ENCODE assay signal across 8 cellular contexts in genomic region chr16:85460983-85461813, GRCh38.
DNase-seq lines count a peak whose midpoint lies in the region; ATAC-seq, FAIRE-seq and TF ChIP-seq lines count a peak whose summit lies in the region.

No MANE protein-coding gene starts in this region.

- H3K27me3 ChIP-seq in HUES48 (ENCODE audit: control insufficient read depth, insufficient read depth, low read length) (peaks cover 60% of the 10 kb centered on the region), left lung (peaks cover 0 to 44% of the 10 kb centered on the region in 2 donors)

- H3K9me3 ChIP-seq in A549 (no peaks in the 10 kb centered on the region), HUES48 (ENCODE audit: control insufficient read depth, insufficient read depth, low read length) (no peaks in the 10 kb centered on the region), left lung (no peaks in the 10 kb centered on the region), kidney (ENCODE audit: control insufficient read depth in 1 of 2, low read length in 2 of 2) (no peaks in the 10 kb centered on the region)

- no peak overlapping the region for H3K9ac ChIP-seq in HUES48 (ENCODE audit: low read depth, low read length)
- peak overlapping the region in 1 of 2 donors; percentile 15 for H3K9ac ChIP-seq in kidney (ENCODE audit: low read length in 2 of 2)

- H3K27ac ChIP-seq in A549 (peak overlapping the region; percentile 13 to 87; a peak in 4 of 6 replicates), HUES48 (ENCODE audit: low read depth, low read length) (peak overlapping the region; percentile 51), left lung (no peak overlapping the region), kidney (ENCODE audit: low read depth in 2 of 2, low read length in 2 of 2) (peak overlapping the region in 1 of 2 donors; percentile 49)

- peak; percentile 43 to 52 for DNase-seq in A549 (ENCODE audit: low read depth in 1 of 2, low spot score in 1 of 2)
- DNase-seq in left lung: peak; percentile 55 to 71
- DNase-seq in GM12892 (ENCODE audit: insufficient read length): no peak
- no peak for DNase-seq in stimulated activated naive CD4-positive, alpha-beta T cell (lab: John Stamatoyannopoulos, UW)
- DNase-seq in kidney: no peak

- H3K36me3 ChIP-seq in HUES48 (ENCODE audit: control insufficient read depth, insufficient read depth, low read length): no peaks in the 10 kb centered on the region
- no peaks in the 10 kb centered on the region for H3K36me3 ChIP-seq in left lung
- no peaks in the 10 kb centered on the region for H3K36me3 ChIP-seq in kidney (ENCODE audit: control insufficient read depth in 1 of 2, insufficient read depth in 2 of 2, low read length in 2 of 2)

- H3K4me2 ChIP-seq in A549: peak overlapping the region; percentile 85

- 66% methylated on average over 13 of the region's 16 CpGs for WGBS in A549 (ENCODE audit: missing lambda C conversion rate)

- TF ChIP-seq CTCF in A549 (IDR thresholded peaks at IDR 0.05) (no peak), left lung (IDR thresholded peaks at IDR 0.05) (no peak), kidney (IDR thresholded peaks at IDR 0.05; ENCODE audit: borderline replicate concordance, extremely low read depth, insufficient read depth) (no peak)

- peak; percentile 52 to 73; a peak in 5 of 6 replicates for ATAC-seq in A549
- peak; percentile 33; the same call in 1 of the 3 replicates for ATAC-seq in SK-N-SH treated with all-trans-retinoic acid at 6 μM for 48 hours
- ATAC-seq in left lung: peak; percentile 62
- ATAC-seq in HG03139 (IDR thresholded peaks at IDR 0.05; ENCODE audit: unreplicated experiment): no peak

- CTCF ChIA-PET in A549 (lab: Yijun Ruan, JAX): interaction anchor here (0.6 to 2.5 kb wide), 18 partner anchors 10 to 346 kb away, joined by 3 to 11 read pairs (median 5); no protein-coding TSS in a partner anchor

- H3K4me3 ChIP-seq in A549: no peak overlapping the region
- H3K4me3 ChIP-seq in HUES48 (ENCODE audit: low read depth, low read length): peak overlapping the region; percentile 56
- no peak overlapping the region for H3K4me3 ChIP-seq in left lung
- no peak overlapping the region for H3K4me3 ChIP-seq in kidney (ENCODE audit: low read length in 2 of 2)

- POLR2A ChIA-PET in A549 (lab: Yijun Ruan, JAX): interaction anchor here (0.7 to 1.4 kb wide), 3 partner anchors 54 to 151 kb away, joined by 3 to 5 read pairs (median 4); no protein-coding TSS in a partner anchor

- TF ChIP-seq POLR2A in A549 (IDR thresholded peaks at IDR 0.05; ENCODE audit: low read length): no peak
- TF ChIP-seq POLR2A in GM12892 (IDR thresholded peaks at IDR 0.05; ENCODE audit: low read depth, low read length): no peak

- intact Hi-C loops in left lung (cut with DNase I) (no loop called here), kidney (cut with DNase I) (no loop called here)

- FAIRE-seq in A549 (lab: Jason Lieb, UNC): no peak
- FAIRE-seq in GM12892 (lab: Jason Lieb, UNC): no peak
- FAIRE-seq in kidney (lab: Jason Lieb, UNC): no peak

- no peak for TF ChIP-seq RAD21 in A549 (conservative IDR thresholded peaks at IDR 0.05 in 1 of 2, IDR thresholded peaks at IDR 0.05 in 1 of 2)

- peaks cover 43% of the 10 kb centered on the region for H3K4me1 ChIP-seq in A549
- H3K4me1 ChIP-seq in HUES48 (ENCODE audit: control insufficient read depth, insufficient read depth, low read length): peaks cover 37% of the 10 kb centered on the region
- peaks cover 22 to 36% of the 10 kb centered on the region in 2 donors for H3K4me1 ChIP-seq in left lung
- peaks cover 14 to 24% of the 10 kb centered on the region in 2 donors for H3K4me1 ChIP-seq in kidney (ENCODE audit: control insufficient read depth in 1 of 2, insufficient read depth in 1 of 2, low read depth in 1 of 2, low read length in 2 of 2)

- 0 out of 5 replicates have a peak, but pooled peaks of 1 of the 2 experiments have one; percentile 24 for TF ChIP-seq EP300 in A549 (IDR thresholded peaks at IDR 0.05)

TF ChIP-seq in A549, 52 proteins besides CTCF, POLR2A, EP300 and RAD21:
- TF ChIP-seq HEYL (CRISPR knock-in tag; IDR thresholded peaks at IDR 0.05) (no peak), FOSL2 (IDR thresholded peaks at IDR 0.05) (no peak), FOSL2 (CRISPR knock-in tag; IDR thresholded peaks at IDR 0.05) (peak; percentile 52), CEBPB (IDR thresholded peaks at IDR 0.05) (peak; percentile 30 to 67; a peak in 3 of 4 replicates)

TF ChIP-seq in SK-N-SH treated with all-trans-retinoic acid at 6 μM for 48 hours, 23 proteins besides CTCF, POLR2A, EP300 and RAD21:
- TF ChIP-seq ARNTL (CRISPR knock-in tag; IDR thresholded peaks at IDR 0.05; ENCODE audit: borderline replicate concordance, low read depth): no peak
- TF ChIP-seq BACH2 (CRISPR knock-in tag; IDR thresholded peaks at IDR 0.05; ENCODE audit: borderline replicate concordance): no peak
- no peak for TF ChIP-seq OSR1 (CRISPR knock-in tag; IDR thresholded peaks at IDR 0.05)
- TF ChIP-seq ZC3H10 (CRISPR knock-in tag; IDR thresholded peaks at IDR 0.05): no peak
- TF ChIP-seq ZNF565 (CRISPR knock-in tag; conservative IDR thresholded peaks at IDR 0.05; ENCODE audit: low read depth): no peak
- no peak for TF ChIP-seq RARB (CRISPR knock-in tag; IDR thresholded peaks at IDR 0.05)
- no peak for TF ChIP-seq GLIS3 (CRISPR knock-in tag; IDR thresholded peaks at IDR 0.05)
- no peak for TF ChIP-seq SNAI2 (CRISPR knock-in tag; IDR thresholded peaks at IDR 0.05)
- TF ChIP-seq TOX (CRISPR knock-in tag; IDR thresholded peaks at IDR 0.05; ENCODE audit: borderline replicate concordance): no peak
- TF ChIP-seq TSHZ2 (CRISPR knock-in tag; IDR thresholded peaks at IDR 0.05): no peak
- no peak for TF ChIP-seq ESRRG (CRISPR knock-in tag; IDR thresholded peaks at IDR 0.05)
- TF ChIP-seq TCF4 (CRISPR knock-in tag; IDR thresholded peaks at IDR 0.05; ENCODE audit: borderline replicate concordance): no peak
- TF ChIP-seq ZNF70 (CRISPR knock-in tag; IDR thresholded peaks at IDR 0.05): no peak
- TF ChIP-seq ZNF8 (CRISPR knock-in tag; IDR thresholded peaks at IDR 0.05): no peak
- TF ChIP-seq, protein P1, sequence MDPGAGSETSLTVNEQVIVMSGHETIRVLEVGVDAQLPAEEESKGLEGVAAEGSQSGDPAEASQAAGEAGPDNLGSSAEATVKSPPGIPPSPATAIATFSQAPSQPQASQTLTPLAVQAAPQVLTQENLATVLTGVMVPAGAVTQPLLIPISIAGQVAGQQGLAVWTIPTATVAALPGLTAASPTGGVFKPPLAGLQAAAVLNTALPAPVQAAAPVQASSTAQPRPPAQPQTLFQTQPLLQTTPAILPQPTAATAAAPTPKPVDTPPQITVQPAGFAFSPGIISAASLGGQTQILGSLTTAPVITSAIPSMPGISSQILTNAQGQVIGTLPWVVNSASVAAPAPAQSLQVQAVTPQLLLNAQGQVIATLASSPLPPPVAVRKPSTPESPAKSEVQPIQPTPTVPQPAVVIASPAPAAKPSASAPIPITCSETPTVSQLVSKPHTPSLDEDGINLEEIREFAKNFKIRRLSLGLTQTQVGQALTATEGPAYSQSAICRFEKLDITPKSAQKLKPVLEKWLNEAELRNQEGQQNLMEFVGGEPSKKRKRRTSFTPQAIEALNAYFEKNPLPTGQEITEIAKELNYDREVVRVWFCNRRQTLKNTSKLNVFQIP (CRISPR knock-in tag; IDR thresholded peaks at IDR 0.05; ENCODE audit: borderline replicate concordance, low read depth): no peak
- TF ChIP-seq ZFP3 (CRISPR knock-in tag; IDR thresholded peaks at IDR 0.05): no peak
- no peak for TF ChIP-seq ISL1 (CRISPR knock-in tag; IDR thresholded peaks at IDR 0.05)

Comparison
In these comparisons a context has a peak if more than half of its experiments do, and no peak if none do; other contexts are left out.
1. DNase-seq: peak in A549 (2 of 2) and left lung (2 of 2); none in GM12892 (single experiment), stimulated activated naive CD4-positive, alpha-beta T cell (0 of 6) and kidney (single experiment).
2. H3K27ac ChIP-seq: peak in A549 (2 of 2) and HUES48 (single experiment); none in left lung (0 of 2).